Comparison of ENCODE assay signal across 25 cellular contexts in genomic region chr13:43434185-43434584, GRCh38.
"Had no signal": no experiment of that assay in that cellular context is flagged by ENCODE, and none has a peak within 500 bp of the region (broad histone marks: within the 10 kb centered on the region; RNA-seq: fewer than 3 reads in every experiment).

No MANE protein-coding gene starts in this region.

- H3K36me3 ChIP-seq: gastroesophageal sphincter, lower lobe of right lung, sigmoid colon, spleen, tibial artery had no signal

- H3K4me3 Mint-ChIP-seq: activated CD4-positive, alpha-beta memory T cell treated with anti-CD3 and anti-CD28 coated beads for 36 hours; activated naive CD8-positive, alpha-beta T cell treated with anti-CD3 and anti-CD28 coated beads for 36 hours; central memory CD8-positive, alpha-beta T cell; effector memory CD8-positive, alpha-beta T cell; naive thymus-derived CD4-positive, alpha-beta T cell; neural crest cell; stimulated activated naive CD8-positive, alpha-beta T cell treated with anti-CD3 and anti-CD28 coated beads, Interleukin-15, Interleukin-2, amounts not matched to agents 100 ng/mL and 50 ng/mL, for 24 hours; T-helper 1 cell treated with Interleukin-12 subunit alpha and Interleukin-12 subunit beta and Interleukin-4 antibody, amounts not matched to agents 30 μg/mL and 1 μg/mL, for 36 hours had no signal

- H3K36me3 Mint-ChIP-seq: activated CD4-positive, alpha-beta memory T cell treated with anti-CD3 and anti-CD28 coated beads for 36 hours; activated naive CD8-positive, alpha-beta T cell treated with anti-CD3 and anti-CD28 coated beads for 36 hours; naive thymus-derived CD4-positive, alpha-beta T cell had no signal

- H3K27me3 ChIP-seq: gastroesophageal sphincter, sigmoid colon, spleen, tibial artery had no signal

- ATAC-seq: effector memory CD8-positive, alpha-beta T cell; esophagus mucosa; gastroesophageal sphincter; left colon; lower lobe of right lung; mucosa of descending colon; naive thymus-derived CD4-positive, alpha-beta T cell had no signal

- H3K27ac Mint-ChIP-seq: activated CD4-positive, alpha-beta memory T cell treated with anti-CD3 and anti-CD28 coated beads for 36 hours; activated naive CD8-positive, alpha-beta T cell treated with anti-CD3 and anti-CD28 coated beads for 36 hours; effector memory CD8-positive, alpha-beta T cell; naive thymus-derived CD4-positive, alpha-beta T cell; stimulated activated naive CD8-positive, alpha-beta T cell treated with anti-CD3 and anti-CD28 coated beads, Interleukin-15, Interleukin-2, amounts not matched to agents 100 ng/mL and 50 ng/mL, for 24 hours; T-helper 1 cell treated with Interleukin-12 subunit alpha and Interleukin-12 subunit beta and Interleukin-4 antibody, amounts not matched to agents 30 μg/mL and 1 μg/mL, for 36 hours had no signal

- H3K4me1 ChIP-seq: gastroesophageal sphincter, lower lobe of right lung, spleen had no signal

- H3K27ac ChIP-seq: gastroesophageal sphincter, lower lobe of right lung, sigmoid colon, spleen, tibial artery had no signal

- DNase-seq: activated CD4-positive, alpha-beta memory T cell treated with anti-CD3 and anti-CD28 coated beads for 36 hours; activated CD4-positive, alpha-beta T cell treated with anti-CD3 and anti-CD28 coated beads for 4 hours; activated CD4-positive, CD25-positive, alpha-beta regulatory T cell; activated naive CD4-positive, alpha-beta T cell treated with Interleukin-2 at 50 U/mL for 16 hours; activated naive CD8-positive, alpha-beta T cell treated with anti-CD3 and anti-CD28 coated beads for 36 hours; activated T-cell treated with anti-CD3 and anti-CD28 coated beads, Interleukin-2, amount 50 U/mL, for 48 hours; effector memory CD8-positive, alpha-beta T cell; left colon; lower lobe of right lung; mesendoderm; mucosa of descending colon; naive thymus-derived CD4-positive, alpha-beta T cell; occipital lobe; sigmoid colon; spleen; stimulated activated CD4-positive, alpha-beta T cell treated with anti-CD3 and anti-CD28 coated beads, Interleukin-4, amount 100 ng/mL, for 1 hour; substantia nigra; T1000; tibial artery had no signal

- H3K4me3 ChIP-seq: gastroesophageal sphincter, lower lobe of right lung, mucosa of descending colon, sigmoid colon, spleen, tibial artery had no signal

- H3K9me3 Mint-ChIP-seq: activated CD4-positive, alpha-beta memory T cell treated with anti-CD3 and anti-CD28 coated beads for 36 hours; activated naive CD8-positive, alpha-beta T cell treated with anti-CD3 and anti-CD28 coated beads for 36 hours; central memory CD8-positive, alpha-beta T cell; effector memory CD8-positive, alpha-beta T cell; neural crest cell; stimulated activated naive CD8-positive, alpha-beta T cell treated with anti-CD3 and anti-CD28 coated beads, Interleukin-15, Interleukin-2, amounts not matched to agents 100 ng/mL and 50 ng/mL, for 24 hours; T-helper 1 cell treated with Interleukin-12 subunit alpha and Interleukin-12 subunit beta and Interleukin-4 antibody, amounts not matched to agents 30 μg/mL and 1 μg/mL, for 36 hours had no signal

- H3K4me1 Mint-ChIP-seq: activated naive CD8-positive, alpha-beta T cell treated with anti-CD3 and anti-CD28 coated beads for 36 hours; central memory CD8-positive, alpha-beta T cell; naive thymus-derived CD4-positive, alpha-beta T cell; neural crest cell had no signal

- H3K9me3 ChIP-seq: gastroesophageal sphincter, lower lobe of right lung, mucosa of descending colon, sigmoid colon, spleen, tibial artery had no signal
